In the genomic region with DNA sequence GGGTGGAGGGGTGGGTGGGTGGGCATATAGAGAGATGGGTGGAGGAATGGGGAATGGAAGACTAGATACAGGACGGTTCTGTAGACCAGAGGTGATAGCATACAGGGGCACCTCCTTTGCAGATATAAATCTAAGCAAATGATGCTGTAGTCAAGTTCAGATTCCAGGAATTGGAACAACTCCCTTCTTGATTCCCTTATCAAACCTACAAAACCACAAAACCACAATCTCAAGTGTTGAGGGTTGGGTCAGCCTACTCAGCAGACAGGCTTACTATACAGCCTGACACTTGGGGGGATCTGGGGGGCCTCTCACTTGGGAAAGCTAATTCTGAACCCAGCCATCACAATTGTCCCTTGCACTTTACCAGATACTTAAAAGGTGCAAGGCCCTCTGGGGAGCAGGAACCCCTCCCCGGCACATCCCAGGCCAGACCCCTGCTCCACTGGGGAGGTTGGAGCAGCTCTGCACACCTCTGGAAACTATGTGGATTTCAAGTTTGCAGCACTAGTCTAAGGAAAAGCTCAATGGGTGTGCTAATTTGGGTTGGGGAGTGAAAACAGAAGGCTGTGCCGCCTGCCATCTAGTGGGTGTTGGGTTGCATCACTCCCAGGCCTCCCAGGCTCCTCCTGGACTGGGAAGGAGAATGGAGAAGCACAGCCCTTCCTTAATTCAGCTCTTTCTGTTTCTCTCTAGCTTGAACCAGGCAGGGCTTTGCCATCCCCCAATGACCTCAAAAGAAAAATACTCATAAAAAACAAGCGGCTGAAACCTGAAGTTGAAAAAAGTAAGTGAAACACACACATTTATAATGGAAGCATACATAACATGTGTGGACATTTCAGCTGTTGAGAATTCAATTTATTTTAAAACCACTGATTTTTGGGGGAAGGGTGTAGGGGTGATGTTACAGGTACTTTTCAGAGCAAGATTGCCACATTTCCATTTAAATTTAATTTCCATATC, we compare ENCODE assay signal across 8 cellular contexts.
DNase-seq lines count a peak whose midpoint lies in the region; ATAC-seq, FAIRE-seq and TF ChIP-seq lines count a peak whose summit lies in the region.

No MANE protein-coding gene starts in this region.

- no peak for TF ChIP-seq EP300 in gastroesophageal sphincter (IDR thresholded peaks at IDR 0.05)

- ATAC-seq in gastroesophageal sphincter (peak; percentile 85), pancreas (peak in 3 of 4 donors; percentile 85 to 87 (median 87))

- TF ChIP-seq POLR2A in gastroesophageal sphincter (IDR thresholded peaks at IDR 0.05), result no peak

- no peak overlapping the region for H3K27ac Mint-ChIP-seq in immature natural killer cell

- TF ChIP-seq CTCF in GM20000 (IDR thresholded peaks at IDR 0.05; ENCODE audit: extremely low read depth, missing control alignments) (peak; percentile 26), gastroesophageal sphincter (IDR thresholded peaks at IDR 0.05) (peak; percentile 73 to 86 (median 76)), pancreas (IDR thresholded peaks at IDR 0.05) (peak in 3 of 4 donors; percentile 26 to 47 (median 28))

- H3K9me3 ChIP-seq in gastroesophageal sphincter (no peaks in the 10 kb centered on the region), pancreas (no peaks in the 10 kb centered on the region)

- H3K27ac ChIP-seq in gastroesophageal sphincter, result no peak overlapping the region
- no peak overlapping the region for H3K27ac ChIP-seq in pancreas

- DNase-seq in COR-L47 (lab: John Stamatoyannopoulos, UW) (peak; percentile 78), GM20000 (ENCODE audit: low spot score) (peak; percentile 49), NCI-H128 (lab: John Stamatoyannopoulos, UW; ENCODE audit: unreplicated experiment) (peak; percentile 11), SW480 (ENCODE audit: low spot score) (peak; percentile 55), pancreas (peak in 5 of 6 donors; percentile 31 to 62 (median 34)), immature natural killer cell (no peak)
- no peak for DNase-seq in stimulated activated CD4-positive, alpha-beta T cell treated with anti-CD3 and anti-CD28 coated beads, Interleukin-4, amount 100 ng/mL, for 4 hours

- WGBS in gastroesophageal sphincter (ENCODE audit: low coverage in 1 of 2), 2 donors, result 38 to 65% methylated on average over 3 to 4 of the region's 4 CpGs
- WGBS in pancreas, 2 donors, result 73 to 75% methylated on average over 4 of the region's 4 CpGs

- no peak overlapping the region for H3K4me3 Mint-ChIP-seq in immature natural killer cell

- H3K36me3 Mint-ChIP-seq in immature natural killer cell, result no peaks in the 10 kb centered on the region

- intact Hi-C loops in pancreas (cut with DNase I), result no loop called here

- no peak for FAIRE-seq in pancreas (lab: Jason Lieb, UNC)

- H3K36me3 ChIP-seq in gastroesophageal sphincter (peaks cover 0 to 35% of the 10 kb centered on the region in 2 donors), pancreas (no peaks in the 10 kb centered on the region)

- H3K27me3 Mint-ChIP-seq in immature natural killer cell (ENCODE audit: low read depth in 3 of 3), result peaks cover 0 to 2% (median 0%) of the 10 kb centered on the region in 3 donors

- H3K9me3 Mint-ChIP-seq in immature natural killer cell, result peaks cover 0 to 4% (median 0%) of the 10 kb centered on the region in 6 donors

- H3K4me1 ChIP-seq in gastroesophageal sphincter (peaks cover 3 to 35% (median 4%) of the 10 kb centered on the region in 3 donors), pancreas (no peaks in the 10 kb centered on the region)

- H3K27me3 ChIP-seq in gastroesophageal sphincter (no peaks in the 10 kb centered on the region), pancreas (no peaks in the 10 kb centered on the region)

- no peaks in the 10 kb centered on the region for H3K4me1 Mint-ChIP-seq in immature natural killer cell

- no peak overlapping the region for H3K4me3 ChIP-seq in gastroesophageal sphincter
- H3K4me3 ChIP-seq in pancreas, result no peak overlapping the region

Comparison
In these comparisons a context has a peak if more than half of its experiments do, and no peak if none do; other contexts are left out.
1. DNase-seq: peak in COR-L47 (single experiment), GM20000 (single experiment), NCI-H128 (single experiment), SW480 (single experiment) and pancreas (5 of 6); none in stimulated activated CD4-positive, alpha-beta T cell treated with anti-CD3 and anti-CD28 coated beads, Interleukin-4, amount 100 ng/mL, for 4 hours (0 of 2) and immature natural killer cell (0 of 3).
2. Peak in every context shown above with its lines, with median percentiles within 50 percentile points of each other: CTCF ChIP-seq.